Comparison of ENCODE assay signal across 8 cellular contexts in genomic region chr4:56757821-56758400, GRCh38.
DNase-seq lines count a peak whose midpoint lies in the region; ATAC-seq and TF ChIP-seq lines count a peak whose summit lies in the region.

No MANE protein-coding gene starts in this region.

- H3K9me3 ChIP-seq in colonic mucosa = no peaks in the 10 kb centered on the region
- H3K9me3 ChIP-seq in muscle layer of colon (ENCODE audit: low read length) = no peaks in the 10 kb centered on the region

- H3K4me3 ChIP-seq in colonic mucosa (no peak overlapping the region), muscle layer of colon (ENCODE audit: low read depth in 1 of 2, low read length in 2 of 2) (no peak overlapping the region)

- peak overlapping the region; percentile 23 to 98 (median 94) for H3K27ac Mint-ChIP-seq in IgD-negative memory B cell
- H3K27ac Mint-ChIP-seq in stimulated activated effector memory CD8-positive, alpha-beta T cell treated with anti-CD3 and anti-CD28 coated beads, Interleukin-12 subunit alpha, Interleukin-12 subunit beta, amount 100 ng/mL, for 72 hours = peak overlapping the region; percentile 87

- intact Hi-C loops in colonic mucosa (cut with DNase I) = no loop called here

- DNase-seq in EH (ENCODE audit: low read depth) = peak; percentile 96
- peak; percentile 61 for DNase-seq in activated CD4-positive, CD25-positive, alpha-beta regulatory T cell treated with anti-CD3 and anti-CD28 coated beads, Interleukin-2, amount 50 U/mL, for 72 hours
- DNase-seq in colonic mucosa = peak; percentile 37
- DNase-seq in stimulated activated effector memory CD8-positive, alpha-beta T cell treated with anti-CD3 and anti-CD28 coated beads, Interleukin-12 subunit alpha, Interleukin-12 subunit beta, amount 100 ng/mL, for 72 hours (ENCODE audit: low spot score in 2 of 2) = peak; percentile 55 to 88
- no peak for DNase-seq in HUDEP-2 (lab: John Stamatoyannopoulos, UW; ENCODE audit: unreplicated experiment in 76 of 76)

- no peak overlapping the region for H3K9ac ChIP-seq in colonic mucosa (ENCODE audit: low read depth in 2 of 2, low read length in 2 of 2)
- H3K9ac ChIP-seq in muscle layer of colon (ENCODE audit: low read length) = no peak overlapping the region

- H3K27me3 Mint-ChIP-seq in IgD-negative memory B cell = no peaks in the 10 kb centered on the region

- H3K36me3 ChIP-seq in colonic mucosa (no peaks in the 10 kb centered on the region), muscle layer of colon (ENCODE audit: insufficient read depth, low read length) (no peaks in the 10 kb centered on the region)

- H3K4me1 Mint-ChIP-seq in IgD-negative memory B cell = peaks cover 43 to 63% (median 47%) of the 10 kb centered on the region in 3 donors
- peaks cover 33% of the 10 kb centered on the region for H3K4me1 Mint-ChIP-seq in stimulated activated effector memory CD8-positive, alpha-beta T cell treated with anti-CD3 and anti-CD28 coated beads, Interleukin-12 subunit alpha, Interleukin-12 subunit beta, amount 100 ng/mL, for 72 hours

- H3K4me1 ChIP-seq in colonic mucosa (no peaks in the 10 kb centered on the region), muscle layer of colon (ENCODE audit: insufficient read depth, low read length) (peaks cover 15% of the 10 kb centered on the region)

- no peak for TF ChIP-seq CTCF in colonic mucosa (IDR thresholded peaks at IDR 0.05)

- ATAC-seq in GM21619 (IDR thresholded peaks at IDR 0.05; ENCODE audit: unreplicated experiment) = peak; percentile 88
- peak; percentile 100 for ATAC-seq in stimulated activated effector memory CD8-positive, alpha-beta T cell treated with anti-CD3 and anti-CD28 coated beads, Interleukin-12 subunit alpha, Interleukin-12 subunit beta, amount 100 ng/mL, for 72 hours

- H3K4me3 Mint-ChIP-seq in IgD-negative memory B cell = peak overlapping the region; percentile 68 to 97 (median 88)
- peak overlapping the region; percentile 55 for H3K4me3 Mint-ChIP-seq in stimulated activated effector memory CD8-positive, alpha-beta T cell treated with anti-CD3 and anti-CD28 coated beads, Interleukin-12 subunit alpha, Interleukin-12 subunit beta, amount 100 ng/mL, for 72 hours

- H3K27me3 ChIP-seq in colonic mucosa (no peaks in the 10 kb centered on the region), muscle layer of colon (ENCODE audit: control insufficient read depth in 1 of 2, insufficient read depth in 2 of 2, low read length in 2 of 2) (no peaks in the 10 kb centered on the region)

- H3K27ac ChIP-seq in colonic mucosa (peak overlapping the region; percentile 43), muscle layer of colon (ENCODE audit: low read depth, low read length) (peak overlapping the region; percentile 67)

- H3K36me3 Mint-ChIP-seq in IgD-negative memory B cell = no peaks in the 10 kb centered on the region
- no peaks in the 10 kb centered on the region for H3K36me3 Mint-ChIP-seq in stimulated activated effector memory CD8-positive, alpha-beta T cell treated with anti-CD3 and anti-CD28 coated beads, Interleukin-12 subunit alpha, Interleukin-12 subunit beta, amount 100 ng/mL, for 72 hours

- H3K9me3 Mint-ChIP-seq in IgD-negative memory B cell = no peaks in the 10 kb centered on the region
- H3K9me3 Mint-ChIP-seq in stimulated activated effector memory CD8-positive, alpha-beta T cell treated with anti-CD3 and anti-CD28 coated beads, Interleukin-12 subunit alpha, Interleukin-12 subunit beta, amount 100 ng/mL, for 72 hours = no peaks in the 10 kb centered on the region

Comparison
In these comparisons a context has a peak if more than half of its experiments do, and no peak if none do; other contexts are left out.
1. DNase-seq: peak in EH (single experiment), activated CD4-positive, CD25-positive, alpha-beta regulatory T cell treated with anti-CD3 and anti-CD28 coated beads, Interleukin-2, amount 50 U/mL, for 72 hours (single experiment), colonic mucosa (single experiment) and stimulated activated effector memory CD8-positive, alpha-beta T cell treated with anti-CD3 and anti-CD28 coated beads, Interleukin-12 subunit alpha, Interleukin-12 subunit beta, amount 100 ng/mL, for 72 hours (2 of 2); none in HUDEP-2 (0 of 76).